In the genomic region with DNA sequence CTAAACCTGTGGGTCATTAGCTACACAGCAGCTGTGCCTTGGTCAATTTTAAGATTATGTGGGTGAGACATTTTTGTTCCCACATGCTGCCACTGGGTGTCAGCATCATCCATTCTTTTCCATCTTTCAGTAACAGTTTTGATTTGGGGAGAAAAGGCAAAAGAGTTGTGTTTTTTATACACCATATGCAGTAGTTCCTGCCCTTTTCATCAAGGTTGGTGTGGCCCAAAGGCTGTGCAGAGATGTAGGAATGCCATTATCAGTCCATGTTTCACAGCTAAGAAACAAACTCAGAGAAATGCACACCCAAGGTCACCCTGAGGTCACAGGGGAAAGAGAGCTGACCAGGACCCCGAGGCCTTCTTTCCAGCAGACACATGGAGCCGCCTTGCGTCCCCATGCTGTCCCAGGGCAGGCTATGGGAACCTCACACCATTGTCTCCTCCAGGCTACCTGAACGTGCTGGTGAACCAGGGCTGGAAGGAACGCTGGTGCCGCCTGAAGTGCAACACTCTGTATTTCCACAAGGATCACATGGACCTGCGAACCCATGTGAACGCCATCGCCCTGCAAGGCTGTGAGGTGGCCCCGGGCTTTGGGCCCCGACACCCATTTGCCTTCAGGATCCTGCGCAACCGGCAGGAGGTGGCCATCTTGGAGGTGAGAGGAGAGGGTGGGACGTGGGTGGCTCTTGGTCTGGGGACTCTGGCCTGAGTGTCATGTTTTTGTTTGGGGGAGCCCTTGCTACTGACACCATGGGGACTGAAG, we compare ENCODE assay signal across 8 cellular contexts. TPM values are rescaled to one million over a fixed set of nuclear protein-coding genes. Genes with fewer than 3 reads are reported as not detected.
A peak's percentile ranks its signal among the peaks of the same experiment; 100 is the strongest.
DNase-seq lines count a peak whose midpoint lies in the region; ATAC-seq and TF ChIP-seq lines count a peak whose summit lies in the region.

No MANE protein-coding gene starts in this region.

- TF ChIP-seq POLR2A in prostate gland (IDR thresholded peaks at IDR 0.05) (no peak), GM18505 (IDR thresholded peaks at IDR 0.05; ENCODE audit: borderline replicate concordance, extremely low read depth, insufficient read depth, insufficient read length) (no peak)

- no peak overlapping the region for H3K27ac ChIP-seq in prostate gland

- TF ChIP-seq CTCF in prostate gland (IDR thresholded peaks at IDR 0.05): peak in 3 of 4 experiments; percentile 56 to 79 (median 68)

- no peaks in the 10 kb centered on the region for H3K4me1 Mint-ChIP-seq in activated T-cell treated with anti-CD3 and anti-CD28 coated beads, Interleukin-2, amount 50 U/mL, for 24 hours (ENCODE audit: low read depth)

- no peaks in the 10 kb centered on the region for H3K9me3 ChIP-seq in prostate gland

- H3K27me3 Mint-ChIP-seq in activated T-cell treated with anti-CD3 and anti-CD28 coated beads, Interleukin-2, amount 50 U/mL, for 24 hours: no peaks in the 10 kb centered on the region

- no peak overlapping the region for H3K4me3 Mint-ChIP-seq in activated T-cell treated with anti-CD3 and anti-CD28 coated beads, Interleukin-2, amount 50 U/mL, for 24 hours

- no peaks in the 10 kb centered on the region for H3K27me3 ChIP-seq in prostate gland (replicated peaks; ENCODE audit: insufficient read depth)

- H3K4me1 ChIP-seq in prostate gland (replicated peaks): no peaks in the 10 kb centered on the region

- H3K9me3 Mint-ChIP-seq in activated T-cell treated with anti-CD3 and anti-CD28 coated beads, Interleukin-2, amount 50 U/mL, for 24 hours: no peaks in the 10 kb centered on the region

- DNase-seq in activated T-cell treated with anti-CD3 and anti-CD28 coated beads for 24 hours (ENCODE audit: low read depth): peak; percentile 18
- DNase-seq in activated T-cell treated with anti-CD3 and anti-CD28 coated beads, Interleukin-2, amount 50 U/mL, for 24 hours: no peak
- DNase-seq in H4 (ENCODE audit: low spot score): peak; percentile 52
- DNase-seq in NCI-H1694 (lab: John Stamatoyannopoulos, UW): peak; percentile 16
- DNase-seq in activated CD4-positive, alpha-beta T cell treated with anti-CD3 and anti-CD28 coated beads for 4 hours: peak; percentile 21 to 42
- peak; percentile 27 for DNase-seq in fibroblast of gingiva (ENCODE audit: low read depth)
- DNase-seq in prostate gland (ENCODE audit: low spot score): no peak

- no peak for ATAC-seq in GM18505 (IDR thresholded peaks at IDR 0.05; ENCODE audit: unreplicated experiment)

- no peak overlapping the region for H3K4me3 ChIP-seq in prostate gland

- intact Hi-C loops in prostate gland (cut with DNase I): no loop called here

- no peaks in the 10 kb centered on the region for H3K36me3 Mint-ChIP-seq in activated T-cell treated with anti-CD3 and anti-CD28 coated beads, Interleukin-2, amount 50 U/mL, for 24 hours (ENCODE audit: low read depth)

- no peak overlapping the region for H3K27ac Mint-ChIP-seq in activated T-cell treated with anti-CD3 and anti-CD28 coated beads, Interleukin-2, amount 50 U/mL, for 24 hours

- no peaks in the 10 kb centered on the region for H3K36me3 ChIP-seq in prostate gland

- WGBS in prostate gland: 86% methylated on average over 14 of the region's 14 CpGs

RNA-seq across cellular contexts. Expression of a gene that starts 27.8 kb away (rescaled TPM):
- 17.9 and 19.9 TPM in 2 replicates for total RNA-seq in H4 (2014; rRNA removed; shearing (Covaris generic))
- total RNA-seq in prostate gland: 10 to 100 TPM; 11.1 to 12.0 TPM

RNA-seq across cellular contexts. Expression of a gene that starts 40.4 kb away (rescaled TPM):
- total RNA-seq in H4 (2014; rRNA removed; shearing (Covaris generic)): 19.5 and 20.8 TPM in 2 replicates
- total RNA-seq in prostate gland: 10 to 100 TPM in 1 of 2 donors, 1 to 10 TPM in 1; 7.7 to 20.7 TPM

RNA-seq across cellular contexts. Expression of a gene that starts 45.8 kb away (rescaled TPM):
- 2.0 and 3.2 TPM in 2 replicates for total RNA-seq in H4 (2014; rRNA removed; shearing (Covaris generic))
- 10 to 100 TPM in 1 of 2 donors, 1 to 10 TPM in 1; 8.4 to 10.3 TPM for total RNA-seq in prostate gland

Comparison
In these comparisons a context has a peak if more than half of its experiments do, and no peak if none do; other contexts are left out.
1. DNase-seq: peak in activated T-cell treated with anti-CD3 and anti-CD28 coated beads for 24 hours (single experiment), H4 (single experiment), NCI-H1694 (single experiment), activated CD4-positive, alpha-beta T cell treated with anti-CD3 and anti-CD28 coated beads for 4 hours (2 of 2) and fibroblast of gingiva (single experiment); none in activated T-cell treated with anti-CD3 and anti-CD28 coated beads, Interleukin-2, amount 50 U/mL, for 24 hours (single experiment) and prostate gland (single experiment).